In genomic region chr3:172079326-172079976, GRCh38 we compare ENCODE assay signal across 21 cellular contexts. TPM values are rescaled to one million over a fixed set of nuclear protein-coding genes. Genes with fewer than 3 reads are reported as not detected.
DNase-seq lines count a peak whose midpoint lies in the region; ATAC-seq, FAIRE-seq and TF ChIP-seq lines count a peak whose summit lies in the region.
"Had no signal": no experiment of that assay in that cellular context is flagged by ENCODE, and none has a peak within 500 bp of the region (broad histone marks: within the 10 kb centered on the region; RNA-seq: fewer than 3 reads in every experiment).

No MANE protein-coding gene starts in this region.

- H2AFZ ChIP-seq in K562 (ENCODE audit: low read depth, low read length), result no peak overlapping the region

- H3K9ac ChIP-seq in K562 (ENCODE audit: insufficient read depth in 1 of 2, low read depth in 2 of 2, low read length in 2 of 2), result peak overlapping the region in 1 of 2 experiments; percentile 24; a peak in 1 of 4 replicates

- H3K27ac ChIP-seq in Panc1 (ENCODE audit: low read length) (peak overlapping the region; percentile 30; the same call in 1 of the 2 replicates), K562 (ENCODE audit: extremely low read depth, low read depth, low read length) (peak overlapping the region; percentile 53; the same call in 2 of the 3 replicates), gastrocnemius medialis (peak overlapping the region in 3 of 4 donors; percentile 3 to 36 (median 34)), esophagus squamous epithelium (no peak overlapping the region), upper lobe of left lung (no peak overlapping the region)
- H3K27ac ChIP-seq: SK-N-MC had no signal

- H3K4me1 ChIP-seq in Panc1 (ENCODE audit: control insufficient read depth, insufficient read depth, low read length) (peaks cover 41% of the 10 kb centered on the region), K562 (replicated peaks in 1 of 2; ENCODE audit: control insufficient read depth in 2 of 2, insufficient read depth in 2 of 2, low read length in 2 of 2) (peaks cover 4 to 28% of the 10 kb centered on the region in 2 experiments; a peak in 3 of 5 replicates), gastrocnemius medialis (peaks cover 39 to 70% of the 10 kb centered on the region in 2 donors), esophagus squamous epithelium (peaks cover 0 to 26% (median 0%) of the 10 kb centered on the region in 3 donors), upper lobe of left lung (peaks cover 5 to 18% (median 8%) of the 10 kb centered on the region in 4 donors)

- TF ChIP-seq POLR2A in K562 (conservative IDR thresholded peaks at IDR 0.05), result no peak
- TF ChIP-seq POLR2A in gastrocnemius medialis (IDR thresholded peaks at IDR 0.05), result no peak
- TF ChIP-seq POLR2A in esophagus squamous epithelium (IDR thresholded peaks at IDR 0.05), result no peak
- no peak for TF ChIP-seq POLR2A in upper lobe of left lung (IDR thresholded peaks at IDR 0.05)

- H3K27me3 Mint-ChIP-seq in natural killer cell (ENCODE audit: low read depth in 2 of 2), result no peaks in the 10 kb centered on the region

- CTCF ChIA-PET in Panc1 (lab: Charles Lee) (no interaction called here), K562 (lab: Yijun Ruan, JAX; ENCODE audit: low intra/inter-chr PET ratio) (interaction anchor here (0.7 kb wide), 1 partner anchor 250 kb away, joined by 3 read pairs; no protein-coding TSS in a partner anchor)

- H3K27ac Mint-ChIP-seq in natural killer cell, result peak overlapping the region; percentile 65 to 75

- H3K4me1 Mint-ChIP-seq in natural killer cell, result peaks cover 60 to 61% of the 10 kb centered on the region in 2 donors

- DNase-seq in Panc1 (ENCODE audit: low read depth, low spot score) (no peak), K562 (ENCODE audit: extremely low read depth in 1 of 4, low spot score in 3 of 4) (peak in 2 of 4 experiments; percentile 37 to 56), natural killer cell (no peak), gastrocnemius medialis (no peak), esophagus squamous epithelium (lab: John Stamatoyannopoulos, UW) (no peak), upper lobe of left lung (no peak), HTR-8/SVneo (ENCODE audit: insufficient read length, low spot score) (no peak)
- DNase-seq in stimulated activated CD4-positive, alpha-beta T cell treated with anti-CD3 and anti-CD28 coated beads, Interleukin-4, amount 100 ng/mL, for 1 hour, result no peak
- DNase-seq: C1 segment of cervical spinal cord; DMS 273 treated with DMSO at 0.1 percent for 48 hours; GDM1; MM.1S; NCI-H1092; NCI-H146; NCI-H2029 treated with DMSO at 0.1 percent for 48 hours; NCI-H2171 treated with DMSO at 0.1 percent for 48 hours; NCI-H446 treated with DMSO at 0.1 percent for 48 hours; NK-92 treated with Interleukin-12 subunit alpha and Interleukin-12 subunit beta, amount 100 ng/mL, for 24 hours; SHP77 had no signal

- TF ChIP-seq RAD21 in K562 (CRISPR knock-in tag; conservative IDR thresholded peaks at IDR 0.05 in 1 of 2, IDR thresholded peaks at IDR 0.05 in 1 of 2), result no peak; a peak in 1 of 4 replicates

- 2% methylated on average over 3 of the region's 3 CpGs for WGBS in K562 (ENCODE audit: insufficient coverage, low coverage, missing lambda C conversion rate)
- 88 to 94% methylated on average over 3 of the region's 3 CpGs for WGBS in esophagus squamous epithelium, 2 donors
- WGBS in upper lobe of left lung, 2 donors, result 83 to 88% methylated on average over 3 of the region's 3 CpGs

- H3K36me3 ChIP-seq in Panc1 (ENCODE audit: control insufficient read depth, insufficient read depth, low read length) (no peaks in the 10 kb centered on the region), K562 (ENCODE audit: control insufficient read depth, insufficient read depth, low read length) (peaks cover 30% of the 10 kb centered on the region), gastrocnemius medialis (no peaks in the 10 kb centered on the region), esophagus squamous epithelium (no peaks in the 10 kb centered on the region), upper lobe of left lung (no peaks in the 10 kb centered on the region)

- no peaks in the 10 kb centered on the region for H3K9me1 ChIP-seq in K562 (ENCODE audit: control insufficient read depth, insufficient read depth, low read length)

- peak; percentile 76 for FAIRE-seq in K562 (lab: Jason Lieb, UNC)
- no peak for FAIRE-seq in HTR-8/SVneo (lab: Jason Lieb, UNC)
- FAIRE-seq: H54 had no signal

- H3K9me3 Mint-ChIP-seq in natural killer cell, result no peaks in the 10 kb centered on the region

- H3K9me3 ChIP-seq in Panc1 (ENCODE audit: control insufficient read depth, insufficient read depth, low read depth, low read length), result no peaks in the 10 kb centered on the region
- H3K9me3 ChIP-seq in K562 (replicated peaks; ENCODE audit: control insufficient read depth, insufficient read depth, low read depth, low read length), result no peaks in the 10 kb centered on the region
- no peaks in the 10 kb centered on the region for H3K9me3 ChIP-seq in gastrocnemius medialis
- no peaks in the 10 kb centered on the region for H3K9me3 ChIP-seq in esophagus squamous epithelium
- no peaks in the 10 kb centered on the region for H3K9me3 ChIP-seq in upper lobe of left lung

- no peaks in the 10 kb centered on the region for H4K20me1 ChIP-seq in K562 (replicated peaks; ENCODE audit: control insufficient read depth, insufficient read depth, low read length)

- no peaks in the 10 kb centered on the region for H3K36me3 Mint-ChIP-seq in natural killer cell

- H3K79me2 ChIP-seq in K562 (ENCODE audit: control insufficient read depth, insufficient read depth, low read length), result peaks cover 98% of the 10 kb centered on the region

- TF ChIP-seq EP300 in K562 (IDR thresholded peaks at IDR 0.05; ENCODE audit: low read length) (peak; percentile 65; the same call in 1 of the 2 replicates), upper lobe of left lung (IDR thresholded peaks at IDR 0.05) (no peak)

- H3K4me3 Mint-ChIP-seq in natural killer cell, result no peak overlapping the region

- no peak overlapping the region for H3K4me3 ChIP-seq in Panc1 (ENCODE audit: low read depth in 2 of 2, low read length in 2 of 2)
- no peak overlapping the region for H3K4me3 ChIP-seq in K562
- no peak overlapping the region for H3K4me3 ChIP-seq in gastrocnemius medialis
- H3K4me3 ChIP-seq in esophagus squamous epithelium, result no peak overlapping the region
- H3K4me3 ChIP-seq in upper lobe of left lung, result no peak overlapping the region
- H3K4me3 ChIP-seq: SK-N-MC had no signal

- in situ Hi-C loops in Panc1 (cut with HindIII; ENCODE audit: low pct_unique_long_range_greater_than_20kb, low sequenced_read_pairs) (no loop called here), K562 (cut with MboI) (no loop called here), gastrocnemius medialis (cut with MboI; ENCODE audit: low sequenced_read_pairs in 4 of 4) (no loop called here)

- POLR2A ChIA-PET in Panc1 (lab: Charles Lee), result interaction anchor here (0.7 to 1.1 kb wide), 2 partner anchors 13 to 316 kb away, joined by 6 to 9 read pairs; no protein-coding TSS in a partner anchor
- POLR2A ChIA-PET in K562 (lab: Yijun Ruan, JAX), result interaction anchor here (0.6 to 3.1 kb wide), 6 partner anchors 9 to 398 kb away, joined by 3 to 15 read pairs (median 4); no protein-coding TSS in a partner anchor

- BruUV-seq in Panc1 (replicated peaks; lab: Mats Ljungman, UMichigan) (TSS peak; percentile 0), K562 (replicated peaks; lab: Mats Ljungman, UMichigan) (no TSS peak)

- no peak for TF ChIP-seq CTCF in Panc1 (IDR thresholded peaks at IDR 0.05)
- no peak for TF ChIP-seq CTCF in K562 (IDR thresholded peaks at IDR 0.05 in 2 of 3, conservative IDR thresholded peaks at IDR 0.05 in 1 of 3; ENCODE audit: insufficient read depth in 2 of 3, low read depth in 1 of 3, low read length in 3 of 3)
- TF ChIP-seq CTCF in natural killer cell (IDR thresholded peaks at IDR 0.05), result no peak
- no peak for TF ChIP-seq CTCF in gastrocnemius medialis (IDR thresholded peaks at IDR 0.05 in 4 of 5, conservative IDR thresholded peaks at IDR 0.05 in 1 of 5)
- TF ChIP-seq CTCF in esophagus squamous epithelium (IDR thresholded peaks at IDR 0.05), result no peak
- no peak for TF ChIP-seq CTCF in upper lobe of left lung (IDR thresholded peaks at IDR 0.05)

- peak overlapping the region; percentile 1; the same call in 1 of the 2 replicates for H3K4me2 ChIP-seq in K562 (ENCODE audit: insufficient read depth, low read length)

- ATAC-seq in Panc1, result no peak
- ATAC-seq in K562, result peak; percentile 32
- no peak for ATAC-seq in natural killer cell
- no peak for ATAC-seq in gastrocnemius medialis
- no peak for ATAC-seq in upper lobe of left lung (ENCODE audit: low FRiP score in 2 of 2)

- H3K27me3 ChIP-seq in Panc1 (ENCODE audit: control insufficient read depth, insufficient read depth, low read length) (no peaks in the 10 kb centered on the region), K562 (ENCODE audit: control insufficient read depth in 2 of 2, insufficient read depth in 2 of 2, low read length in 2 of 2) (no peaks in the 10 kb centered on the region), gastrocnemius medialis (no peaks in the 10 kb centered on the region), esophagus squamous epithelium (no peaks in the 10 kb centered on the region), upper lobe of left lung (no peaks in the 10 kb centered on the region)

- intact Hi-C loops in Panc1 (cut with micrococcal nuclease; ENCODE audit: unreplicated experiment) (no loop called here), K562 (cut with micrococcal nuclease) (no loop called here), natural killer cell (cut with micrococcal nuclease) (no loop called here), gastrocnemius medialis (cut with DNase I; ENCODE audit: low total_unique reads) (no loop called here), esophagus squamous epithelium (cut with DNase I) (no loop called here)

RNA-seq across cellular contexts. Expression of gene FNDC3B, which starts 40.1 kb away (rescaled TPM):
- total RNA-seq in Panc1 (2021; ENCODE audit: unreplicated experiment) (173 TPM), K562 (2014; rRNA removed) (19.1 and 20.2 TPM in 2 replicates), K562 (2014; rRNA removed; fragmentation: Illumina TruSeq; extraction: Trizol) (23.8 and 29.5 TPM in 2 replicates), K562 (2015; rRNA removed; fragmentation: Illumina TruSeq; extraction: Trizol) (25.6 and 26.1 TPM in 2 replicates), K562 (2021) (29.5 and 35.8 TPM in 2 replicates), natural killer cell (100 to 1,000 TPM; 154 to 214 (median 206) TPM), gastrocnemius medialis (100 to 1,000 TPM in 1 of 4 donors, 10 to 100 TPM in 3; 42.5 to 110 (median 74.2) TPM), esophagus squamous epithelium (10 to 100 TPM in 3 of 4 donors, 1 to 10 TPM in 1; 7.7 to 44.3 (median 20.4) TPM), upper lobe of left lung (100 to 1,000 TPM in 5 of 6 donors, 10 to 100 TPM in 1; 73.3 to 167 (median 119) TPM)
- 49.1 TPM for polyA plus RNA-seq in Panc1 (2012; ENCODE audit: insufficient read length)
- total RNA-seq in K562 (2011; cell fraction: chromatin; rRNA removed; ENCODE audit: low replicate concordance), result 142 and 253 TPM in 2 replicates
- total RNA-seq in K562 (2011; cell fraction: nucleolus; rRNA removed), result 37.0 and 58.0 TPM in 2 replicates
- total RNA-seq in K562 (2011; cell fraction: nucleoplasm; rRNA removed), result 132 and 200 TPM in 2 replicates
- polyA plus RNA-seq in K562 (2011; rRNA removed) (10.9 and 12.1 TPM in 2 replicates), K562 (2014; fragmentation: Illumina TruSeq; extraction: Trizol) (14.0 and 16.2 TPM in 2 replicates), K562 (2014; fragmentation: Nextera tagmentation; extraction: Ambion mirVana) (10 to 100 TPM in 1 of 2 experiments, 1 to 10 TPM in 1; 7.0 to 10.5 TPM), K562 (2014; rRNA removed) (9.2 and 9.8 TPM in 2 replicates)
- polyA plus RNA-seq in K562 (2011; cell fraction: cytosol; rRNA removed), result 7.1 and 12.2 TPM in 2 replicates
- polyA plus RNA-seq in K562 (2011; cell fraction: nucleus; rRNA removed), result 46.5 and 50.1 TPM in 2 replicates
- polyA plus RNA-seq in K562 (2012), result 14.7 and 30.8 TPM in 2 replicates
- 46.1 and 71.6 TPM in 2 replicates for polyA minus RNA-seq in K562 (2011; rRNA and poly(A)+ RNA removed)
- 11.2 and 13.2 TPM in 2 replicates for polyA minus RNA-seq in K562 (2011; cell fraction: cytosol; rRNA and poly(A)+ RNA removed)
- 59.6 and 111 TPM in 2 replicates for polyA minus RNA-seq in K562 (2011; cell fraction: nucleus; rRNA and poly(A)+ RNA removed)

Comparison
In these comparisons a context has a peak if more than half of its experiments do, and no peak if none do; other contexts are left out.
1. H3K27ac ChIP-seq: peak in Panc1 (single experiment), K562 (single experiment) and gastrocnemius medialis (3 of 4); none in esophagus squamous epithelium (0 of 4) and upper lobe of left lung (0 of 4).